Comparison of ENCODE assay signal across 1 cellular context in the genomic region with DNA sequence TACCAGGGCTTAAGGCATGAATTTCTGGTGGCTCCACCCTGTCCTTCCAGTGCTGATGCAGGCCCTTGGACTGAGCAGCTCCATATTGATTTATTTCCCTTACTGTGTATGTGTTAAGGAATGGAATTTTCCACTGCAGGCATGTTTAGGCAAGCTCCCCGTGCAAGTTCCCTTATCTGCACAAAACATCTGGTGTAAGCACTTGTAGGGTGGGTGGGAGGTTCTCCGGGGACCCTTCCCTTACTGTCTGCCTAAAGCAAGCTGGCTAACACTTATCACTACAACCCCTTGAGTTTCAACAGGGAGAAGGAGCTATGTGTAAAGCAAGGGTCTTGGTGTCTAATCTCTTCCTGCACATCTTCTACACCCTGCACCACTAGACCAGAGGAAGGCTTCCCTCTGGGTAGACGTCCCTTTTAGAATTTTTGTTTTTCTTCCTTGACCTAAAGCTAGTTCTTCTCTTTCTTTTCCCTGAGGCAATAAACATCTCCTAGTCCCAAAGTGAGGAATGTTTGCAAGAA.
TF ChIP-seq lines count a peak whose summit lies in the region.

No MANE protein-coding gene starts in this region.

TF ChIP-seq in K562, 482 proteins besides CTCF, POLR2A, EP300 and RAD21 (continued from another document and continues in another):
- TF ChIP-seq, protein P1, sequence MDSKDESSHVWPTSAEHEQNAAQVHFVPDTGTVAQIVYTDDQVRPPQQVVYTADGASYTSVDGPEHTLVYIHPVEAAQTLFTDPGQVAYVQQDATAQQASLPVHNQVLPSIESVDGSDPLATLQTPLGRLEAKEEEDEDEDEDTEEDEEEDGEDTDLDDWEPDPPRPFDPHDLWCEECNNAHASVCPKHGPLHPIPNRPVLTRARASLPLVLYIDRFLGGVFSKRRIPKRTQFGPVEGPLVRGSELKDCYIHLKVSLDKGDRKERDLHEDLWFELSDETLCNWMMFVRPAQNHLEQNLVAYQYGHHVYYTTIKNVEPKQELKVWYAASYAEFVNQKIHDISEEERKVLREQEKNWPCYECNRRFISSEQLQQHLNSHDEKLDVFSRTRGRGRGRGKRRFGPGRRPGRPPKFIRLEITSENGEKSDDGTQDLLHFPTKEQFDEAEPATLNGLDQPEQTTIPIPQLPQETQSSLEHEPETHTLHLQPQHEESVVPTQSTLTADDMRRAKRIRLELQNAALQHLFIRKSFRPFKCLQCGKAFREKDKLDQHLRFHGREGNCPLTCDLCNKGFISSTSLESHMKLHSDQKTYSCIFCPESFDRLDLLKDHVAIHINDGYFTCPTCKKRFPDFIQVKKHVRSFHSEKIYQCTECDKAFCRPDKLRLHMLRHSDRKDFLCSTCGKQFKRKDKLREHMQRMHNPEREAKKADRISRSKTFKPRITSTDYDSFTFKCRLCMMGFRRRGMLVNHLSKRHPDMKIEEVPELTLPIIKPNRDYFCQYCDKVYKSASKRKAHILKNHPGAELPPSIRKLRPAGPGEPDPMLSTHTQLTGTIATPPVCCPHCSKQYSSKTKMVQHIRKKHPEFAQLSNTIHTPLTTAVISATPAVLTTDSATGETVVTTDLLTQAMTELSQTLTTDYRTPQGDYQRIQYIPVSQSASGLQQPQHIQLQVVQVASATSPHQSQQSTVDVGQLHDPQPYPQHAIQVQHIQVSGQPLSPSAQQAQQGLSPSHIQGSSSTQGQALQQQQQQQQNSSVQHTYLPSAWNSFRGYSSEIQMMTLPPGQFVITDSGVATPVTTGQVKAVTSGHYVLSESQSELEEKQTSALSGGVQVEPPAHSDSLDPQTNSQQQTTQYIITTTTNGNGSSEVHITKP (IDR thresholded peaks at IDR 0.05; ENCODE audit: partially characterized antibody): peak; percentile 59
- TF ChIP-seq POLR2H (tag; IDR thresholded peaks at IDR 0.05; ENCODE audit: low read depth) (0 out of 2 replicates have a peak, but pooled peaks have one; percentile 19), FOXM1 (IDR thresholded peaks at IDR 0.05; ENCODE audit: low read depth) (peak; percentile 60; the same call in 1 of the 2 replicates), FOXM1 (CRISPR knock-in tag; IDR thresholded peaks at IDR 0.05; ENCODE audit: low read depth) (no peak), DACH1 (IDR thresholded peaks at IDR 0.05; ENCODE audit: partially characterized antibody) (no peak), ZNF239 (CRISPR knock-in tag; IDR thresholded peaks at IDR 0.05) (no peak), TARDBP (IDR thresholded peaks at IDR 0.05) (0 out of 2 replicates have a peak, but pooled peaks have one; percentile 34), TAL1 (IDR thresholded peaks at IDR 0.05) (peak; percentile 89), SNIP1 (IDR thresholded peaks at IDR 0.05; ENCODE audit: low read depth) (no peak), SMC3 (conservative IDR thresholded peaks at IDR 0.05; ENCODE audit: insufficient read depth, low read depth, low read length) (no peak), HDAC2 (IDR thresholded peaks at IDR 0.05) (0 out of 2 replicates have a peak, but pooled peaks have one; percentile 53), ZNF778 (CRISPR knock-in tag; IDR thresholded peaks at IDR 0.05) (no peak), PURB (CRISPR knock-in tag; IDR thresholded peaks at IDR 0.05; ENCODE audit: low read depth) (no peak), ETS2 (tag; IDR thresholded peaks at IDR 0.05; ENCODE audit: borderline replicate concordance, poor library complexity, severe bottlenecking) (no peak), SRF (CRISPR knock-in tag; IDR thresholded peaks at IDR 0.05) (no peak; a peak in 1 of 4 replicates), GABPB2 (CRISPR knock-in tag; conservative IDR thresholded peaks at IDR 0.05) (no peak), RBM39 (optimal IDR thresholded peaks at IDR 0.05; ENCODE audit: low read depth, low read length) (no peak), NCOA4 (IDR thresholded peaks at IDR 0.05; ENCODE audit: partially characterized antibody) (no peak), BRCA1 (IDR thresholded peaks at IDR 0.05) (no peak), BRCA1 (CRISPR knock-in tag; IDR thresholded peaks at IDR 0.05) (no peak), RBM17 (IDR thresholded peaks at IDR 0.05; ENCODE audit: borderline replicate concordance, low read depth, low read length) (no peak), ZNF23 (CRISPR knock-in tag; IDR thresholded peaks at IDR 0.05) (no peak), CBX1 (IDR thresholded peaks at IDR 0.05; ENCODE audit: low read depth) (no peak), PYGO2 (tag; IDR thresholded peaks at IDR 0.05) (no peak), ZNF507 (tag; conservative IDR thresholded peaks at IDR 0.05) (no peak), ZNF644 (tag; IDR thresholded peaks at IDR 0.05; ENCODE audit: low read depth) (peak; percentile 56; the same call in 1 of the 2 replicates), NFYB (IDR thresholded peaks at IDR 0.05; ENCODE audit: extremely low read depth, insufficient read length) (no peak), HNRNPL (IDR thresholded peaks at IDR 0.05; ENCODE audit: low read depth, low read length) (no peak), ATF7 (IDR thresholded peaks at IDR 0.05) (0 out of 2 replicates have a peak, but pooled peaks have one; percentile 9), U2AF2 (optimal IDR thresholded peaks at IDR 0.05; ENCODE audit: low read depth, low read length) (no peak), HLTF (IDR thresholded peaks at IDR 0.05) (no peak), PHF21A (IDR thresholded peaks at IDR 0.05; ENCODE audit: borderline replicate concordance, low read depth) (no peak), CBX5 (IDR thresholded peaks at IDR 0.05; ENCODE audit: borderline replicate concordance, low read depth) (no peak), KAT7 (CRISPR knock-in tag; IDR thresholded peaks at IDR 0.05; ENCODE audit: borderline replicate concordance) (peak; percentile 78; the same call in 1 of the 2 replicates), NR1H2 (CRISPR knock-in tag; IDR thresholded peaks at IDR 0.05) (no peak), MECOM (CRISPR knock-in tag; IDR thresholded peaks at IDR 0.05) (no peak), HDGF (IDR thresholded peaks at IDR 0.05) (no peak), ZBTB7A (IDR thresholded peaks at IDR 0.05; ENCODE audit: borderline replicate concordance, control insufficient read depth, low read depth, low read length) (peak; percentile 99), FOXK2 (conservative IDR thresholded peaks at IDR 0.05 in 1 of 2, IDR thresholded peaks at IDR 0.05 in 1 of 2; ENCODE audit: low read depth in 2 of 2) (peak; percentile 67 to 70; a peak in 3 of 4 replicates)
- TF ChIP-seq, protein P2, sequence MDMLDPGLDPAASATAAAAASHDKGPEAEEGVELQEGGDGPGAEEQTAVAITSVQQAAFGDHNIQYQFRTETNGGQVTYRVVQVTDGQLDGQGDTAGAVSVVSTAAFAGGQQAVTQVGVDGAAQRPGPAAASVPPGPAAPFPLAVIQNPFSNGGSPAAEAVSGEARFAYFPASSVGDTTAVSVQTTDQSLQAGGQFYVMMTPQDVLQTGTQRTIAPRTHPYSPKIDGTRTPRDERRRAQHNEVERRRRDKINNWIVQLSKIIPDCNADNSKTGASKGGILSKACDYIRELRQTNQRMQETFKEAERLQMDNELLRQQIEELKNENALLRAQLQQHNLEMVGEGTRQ (CRISPR knock-in tag; IDR thresholded peaks at IDR 0.05): no peak
- TF ChIP-seq, protein P3, sequence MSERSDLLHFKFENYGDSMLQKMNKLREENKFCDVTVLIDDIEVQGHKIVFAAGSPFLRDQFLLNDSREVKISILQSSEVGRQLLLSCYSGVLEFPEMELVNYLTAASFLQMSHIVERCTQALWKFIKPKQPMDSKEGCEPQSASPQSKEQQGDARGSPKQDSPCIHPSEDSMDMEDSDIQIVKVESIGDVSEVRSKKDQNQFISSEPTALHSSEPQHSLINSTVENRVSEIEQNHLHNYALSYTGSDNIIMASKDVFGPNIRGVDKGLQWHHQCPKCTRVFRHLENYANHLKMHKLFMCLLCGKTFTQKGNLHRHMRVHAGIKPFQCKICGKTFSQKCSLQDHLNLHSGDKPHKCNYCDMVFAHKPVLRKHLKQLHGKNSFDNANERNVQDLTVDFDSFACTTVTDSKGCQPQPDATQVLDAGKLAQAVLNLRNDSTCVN (CRISPR knock-in tag; IDR thresholded peaks at IDR 0.05): no peak
- TF ChIP-seq, protein P4, sequence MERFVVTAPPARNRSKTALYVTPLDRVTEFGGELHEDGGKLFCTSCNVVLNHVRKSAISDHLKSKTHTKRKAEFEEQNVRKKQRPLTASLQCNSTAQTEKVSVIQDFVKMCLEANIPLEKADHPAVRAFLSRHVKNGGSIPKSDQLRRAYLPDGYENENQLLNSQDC (CRISPR knock-in tag; IDR thresholded peaks at IDR 0.05): no peak
- TF ChIP-seq, protein P5, sequence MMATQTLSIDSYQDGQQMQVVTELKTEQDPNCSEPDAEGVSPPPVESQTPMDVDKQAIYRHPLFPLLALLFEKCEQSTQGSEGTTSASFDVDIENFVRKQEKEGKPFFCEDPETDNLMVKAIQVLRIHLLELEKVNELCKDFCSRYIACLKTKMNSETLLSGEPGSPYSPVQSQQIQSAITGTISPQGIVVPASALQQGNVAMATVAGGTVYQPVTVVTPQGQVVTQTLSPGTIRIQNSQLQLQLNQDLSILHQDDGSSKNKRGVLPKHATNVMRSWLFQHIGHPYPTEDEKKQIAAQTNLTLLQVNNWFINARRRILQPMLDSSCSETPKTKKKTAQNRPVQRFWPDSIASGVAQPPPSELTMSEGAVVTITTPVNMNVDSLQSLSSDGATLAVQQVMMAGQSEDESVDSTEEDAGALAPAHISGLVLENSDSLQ (IDR thresholded peaks at IDR 0.05): peak; percentile 82
- TF ChIP-seq, protein P6, sequence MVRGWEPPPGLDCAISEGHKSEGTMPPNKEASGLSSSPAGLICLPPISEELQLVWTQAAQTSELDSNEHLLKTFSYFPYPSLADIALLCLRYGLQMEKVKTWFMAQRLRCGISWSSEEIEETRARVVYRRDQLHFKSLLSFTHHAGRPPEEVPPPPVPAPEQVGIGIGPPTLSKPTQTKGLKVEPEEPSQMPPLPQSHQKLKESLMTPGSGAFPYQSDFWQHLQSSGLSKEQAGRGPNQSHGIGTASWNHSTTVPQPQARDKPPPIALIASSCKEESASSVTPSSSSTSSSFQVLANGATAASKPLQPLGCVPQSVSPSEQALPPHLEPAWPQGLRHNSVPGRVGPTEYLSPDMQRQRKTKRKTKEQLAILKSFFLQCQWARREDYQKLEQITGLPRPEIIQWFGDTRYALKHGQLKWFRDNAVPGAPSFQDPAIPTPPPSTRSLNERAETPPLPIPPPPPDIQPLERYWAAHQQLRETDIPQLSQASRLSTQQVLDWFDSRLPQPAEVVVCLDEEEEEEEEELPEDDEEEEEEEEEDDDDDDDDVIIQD (CRISPR knock-in tag; IDR thresholded peaks at IDR 0.05): no peak
- TF ChIP-seq, protein P7, sequence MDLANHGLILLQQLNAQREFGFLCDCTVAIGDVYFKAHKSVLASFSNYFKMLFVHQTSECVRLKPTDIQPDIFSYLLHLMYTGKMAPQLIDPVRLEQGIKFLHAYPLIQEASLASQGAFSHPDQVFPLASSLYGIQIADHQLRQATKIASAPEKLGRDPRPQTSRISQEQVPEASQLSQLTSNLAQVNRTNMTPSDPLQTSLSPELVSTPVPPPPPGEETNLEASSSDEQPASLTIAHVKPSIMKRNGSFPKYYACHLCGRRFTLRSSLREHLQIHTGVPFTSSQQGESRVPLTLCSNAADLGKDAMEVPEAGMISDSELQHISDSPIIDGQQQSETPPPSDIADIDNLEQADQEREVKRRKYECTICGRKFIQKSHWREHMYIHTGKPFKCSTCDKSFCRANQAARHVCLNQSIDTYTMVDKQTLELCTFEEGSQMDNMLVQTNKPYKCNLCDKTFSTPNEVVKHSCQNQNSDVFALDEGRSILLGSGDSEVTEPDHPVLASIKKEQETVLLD (IDR thresholded peaks at IDR 0.05): no peak
- TF ChIP-seq, protein P8, sequence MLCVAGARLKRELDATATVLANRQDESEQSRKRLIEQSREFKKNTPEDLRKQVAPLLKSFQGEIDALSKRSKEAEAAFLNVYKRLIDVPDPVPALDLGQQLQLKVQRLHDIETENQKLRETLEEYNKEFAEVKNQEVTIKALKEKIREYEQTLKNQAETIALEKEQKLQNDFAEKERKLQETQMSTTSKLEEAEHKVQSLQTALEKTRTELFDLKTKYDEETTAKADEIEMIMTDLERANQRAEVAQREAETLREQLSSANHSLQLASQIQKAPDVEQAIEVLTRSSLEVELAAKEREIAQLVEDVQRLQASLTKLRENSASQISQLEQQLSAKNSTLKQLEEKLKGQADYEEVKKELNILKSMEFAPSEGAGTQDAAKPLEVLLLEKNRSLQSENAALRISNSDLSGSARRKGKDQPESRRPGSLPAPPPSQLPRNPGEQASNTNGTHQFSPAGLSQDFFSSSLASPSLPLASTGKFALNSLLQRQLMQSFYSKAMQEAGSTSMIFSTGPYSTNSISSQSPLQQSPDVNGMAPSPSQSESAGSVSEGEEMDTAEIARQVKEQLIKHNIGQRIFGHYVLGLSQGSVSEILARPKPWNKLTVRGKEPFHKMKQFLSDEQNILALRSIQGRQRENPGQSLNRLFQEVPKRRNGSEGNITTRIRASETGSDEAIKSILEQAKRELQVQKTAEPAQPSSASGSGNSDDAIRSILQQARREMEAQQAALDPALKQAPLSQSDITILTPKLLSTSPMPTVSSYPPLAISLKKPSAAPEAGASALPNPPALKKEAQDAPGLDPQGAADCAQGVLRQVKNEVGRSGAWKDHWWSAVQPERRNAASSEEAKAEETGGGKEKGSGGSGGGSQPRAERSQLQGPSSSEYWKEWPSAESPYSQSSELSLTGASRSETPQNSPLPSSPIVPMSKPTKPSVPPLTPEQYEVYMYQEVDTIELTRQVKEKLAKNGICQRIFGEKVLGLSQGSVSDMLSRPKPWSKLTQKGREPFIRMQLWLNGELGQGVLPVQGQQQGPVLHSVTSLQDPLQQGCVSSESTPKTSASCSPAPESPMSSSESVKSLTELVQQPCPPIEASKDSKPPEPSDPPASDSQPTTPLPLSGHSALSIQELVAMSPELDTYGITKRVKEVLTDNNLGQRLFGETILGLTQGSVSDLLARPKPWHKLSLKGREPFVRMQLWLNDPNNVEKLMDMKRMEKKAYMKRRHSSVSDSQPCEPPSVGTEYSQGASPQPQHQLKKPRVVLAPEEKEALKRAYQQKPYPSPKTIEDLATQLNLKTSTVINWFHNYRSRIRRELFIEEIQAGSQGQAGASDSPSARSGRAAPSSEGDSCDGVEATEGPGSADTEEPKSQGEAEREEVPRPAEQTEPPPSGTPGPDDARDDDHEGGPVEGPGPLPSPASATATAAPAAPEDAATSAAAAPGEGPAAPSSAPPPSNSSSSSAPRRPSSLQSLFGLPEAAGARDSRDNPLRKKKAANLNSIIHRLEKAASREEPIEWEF (CRISPR knock-in tag; IDR thresholded peaks at IDR 0.05): no peak
- TF ChIP-seq, protein P9, sequence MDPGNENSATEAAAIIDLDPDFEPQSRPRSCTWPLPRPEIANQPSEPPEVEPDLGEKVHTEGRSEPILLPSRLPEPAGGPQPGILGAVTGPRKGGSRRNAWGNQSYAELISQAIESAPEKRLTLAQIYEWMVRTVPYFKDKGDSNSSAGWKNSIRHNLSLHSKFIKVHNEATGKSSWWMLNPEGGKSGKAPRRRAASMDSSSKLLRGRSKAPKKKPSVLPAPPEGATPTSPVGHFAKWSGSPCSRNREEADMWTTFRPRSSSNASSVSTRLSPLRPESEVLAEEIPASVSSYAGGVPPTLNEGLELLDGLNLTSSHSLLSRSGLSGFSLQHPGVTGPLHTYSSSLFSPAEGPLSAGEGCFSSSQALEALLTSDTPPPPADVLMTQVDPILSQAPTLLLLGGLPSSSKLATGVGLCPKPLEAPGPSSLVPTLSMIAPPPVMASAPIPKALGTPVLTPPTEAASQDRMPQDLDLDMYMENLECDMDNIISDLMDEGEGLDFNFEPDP (CRISPR knock-in tag; IDR thresholded peaks at IDR 0.05): no peak
